ENCODE assay signal across 8 cellular contexts in genomic region chr6:73652637-73653570, GRCh38. TPM values are rescaled to one million over a fixed set of nuclear protein-coding genes. Genes with fewer than 3 reads are reported as not detected.
DNase-seq lines count a peak whose midpoint lies in the region; ATAC-seq and TF ChIP-seq lines count a peak whose summit lies in the region.

No MANE protein-coding gene starts in this region.

- H3K27me3 Mint-ChIP-seq in activated CD4-positive, alpha-beta T cell treated with anti-CD3 and anti-CD28 coated beads, Interleukin-2, amount 10 ng/mL, durations not matched to agents 7 days and 5 days: no peaks in the 10 kb centered on the region

- H3K9ac ChIP-seq in duodenal mucosa (ENCODE audit: low read depth in 1 of 2, low read length in 2 of 2): peak overlapping the region; percentile 88 to 90

- H3K36me3 ChIP-seq in BJ (ENCODE audit: control insufficient read depth, insufficient read depth, low read length): no peaks in the 10 kb centered on the region
- H3K36me3 ChIP-seq in duodenal mucosa (ENCODE audit: control insufficient read depth in 1 of 2, insufficient read depth in 2 of 2, low read length in 2 of 2): peaks cover 0 to 2% of the 10 kb centered on the region in 2 donors

- no peaks in the 10 kb centered on the region for H3K9me3 ChIP-seq in duodenal mucosa (ENCODE audit: control insufficient read depth in 1 of 2, low read length in 2 of 2)

- ATAC-seq in HG03432 (IDR thresholded peaks at IDR 0.05; ENCODE audit: unreplicated experiment): peak; percentile 47

- CTCF ChIA-PET in BJ (lab: Yijun Ruan, JAX): interaction anchor here (0.7 to 2.9 kb wide), 17 partner anchors 9 to 401 kb away, joined by 3 to 11 read pairs (median 4); partner anchors contain the start of gene MTO1
- CTCF ChIA-PET in activated CD4-positive, alpha-beta T cell treated with anti-CD3 and anti-CD28 coated beads, Interleukin-2, amount 10 ng/mL, durations not matched to agents 7 days and 5 days (lab: Charles Lee): interaction anchor here (0.5 to 3.6 kb wide), 29 partner anchors 9 to 518 kb away, joined by 3 to 15 read pairs (median 4); partner anchors contain the start of gene MTO1

- TF ChIP-seq CTCF in BJ (IDR thresholded peaks at IDR 0.05; ENCODE audit: insufficient read depth, low read depth, low read length): peak; percentile 33
- no peak for TF ChIP-seq CTCF in lower leg skin (IDR thresholded peaks at IDR 0.05)

- H3K4me3 ChIP-seq in BJ (ENCODE audit: low read depth, low read length) (peak overlapping the region; percentile 100), duodenal mucosa (ENCODE audit: low read depth in 1 of 2, low read length in 2 of 2) (peak overlapping the region; percentile 85 to 95), lower leg skin (ENCODE audit: low read depth, poor library complexity, severe bottlenecking) (peak overlapping the region; percentile 89)

- POLR2A ChIA-PET in BJ (lab: Charles Lee): interaction anchor here (1.0 kb wide), 1 partner anchor 16 kb away, joined by 11 read pairs; no protein-coding TSS in a partner anchor
- POLR2A ChIA-PET in activated CD4-positive, alpha-beta T cell treated with anti-CD3 and anti-CD28 coated beads, Interleukin-2, amount 10 ng/mL, durations not matched to agents 7 days and 5 days (lab: Charles Lee): interaction anchor here (0.6 to 1.4 kb wide), 2 partner anchors 132 to 203 kb away, joined by 4 to 8 read pairs; partner anchors contain the start of gene EEF1A1

- peak overlapping the region; percentile 98 for H3K27ac Mint-ChIP-seq in activated CD4-positive, alpha-beta T cell treated with anti-CD3 and anti-CD28 coated beads, Interleukin-2, amount 10 ng/mL, durations not matched to agents 7 days and 5 days

- H3K9me3 Mint-ChIP-seq in activated CD4-positive, alpha-beta T cell treated with anti-CD3 and anti-CD28 coated beads, Interleukin-2, amount 10 ng/mL, durations not matched to agents 7 days and 5 days: no peaks in the 10 kb centered on the region

- no peak for DNase-seq in BJ (ENCODE audit: low read depth)
- peak; percentile 48 for DNase-seq in NCI-H524 treated with DMSO at 0.1 percent for 48 hours (lab: John Stamatoyannopoulos, UW)
- peak; percentile 80 for DNase-seq in activated CD4-positive, alpha-beta T cell treated with anti-CD3 and anti-CD28 coated beads, Interleukin-2, amount 10 ng/mL, durations not matched to agents 7 days and 5 days
- DNase-seq in lower leg skin (ENCODE audit: low spot score in 2 of 2): peak; percentile 67 to 93
- DNase-seq in stimulated activated CD4-positive, alpha-beta T cell treated with anti-CD3 and anti-CD28 coated beads, TNF-alpha, amount 100 ng/mL, for 4 hours (ENCODE audit: low read depth in 3 of 3): peak; percentile 18 to 36 (median 20)

- H3K27me3 ChIP-seq in BJ (ENCODE audit: control insufficient read depth, insufficient read depth, low read length): no peaks in the 10 kb centered on the region
- H3K27me3 ChIP-seq in duodenal mucosa (ENCODE audit: control insufficient read depth in 1 of 2, insufficient read depth in 2 of 2, low read length in 2 of 2): no peaks in the 10 kb centered on the region

- H3K4me3 Mint-ChIP-seq in activated CD4-positive, alpha-beta T cell treated with anti-CD3 and anti-CD28 coated beads, Interleukin-2, amount 10 ng/mL, durations not matched to agents 7 days and 5 days: peak overlapping the region; percentile 99

- H3K36me3 Mint-ChIP-seq in activated CD4-positive, alpha-beta T cell treated with anti-CD3 and anti-CD28 coated beads, Interleukin-2, amount 10 ng/mL, durations not matched to agents 7 days and 5 days (ENCODE audit: low read depth): peaks cover 7% of the 10 kb centered on the region

- WGBS in lower leg skin, 2 donors: 1 to 2% methylated on average over 18 to 22 of the region's 32 CpGs

- H3K27ac ChIP-seq in duodenal mucosa (ENCODE audit: low read depth, low read length): peak overlapping the region; percentile 96

- peaks cover 37% of the 10 kb centered on the region for H3K4me1 Mint-ChIP-seq in activated CD4-positive, alpha-beta T cell treated with anti-CD3 and anti-CD28 coated beads, Interleukin-2, amount 10 ng/mL, durations not matched to agents 7 days and 5 days

- intact Hi-C loops in lower leg skin (cut with DNase I; ENCODE audit: low total_unique reads): no loop called here

- TF ChIP-seq POLR2A in GM19099 (IDR thresholded peaks at IDR 0.05; ENCODE audit: extremely low read depth, insufficient read length, low read depth) (peak; percentile 16), lower leg skin (IDR thresholded peaks at IDR 0.05) (no peak)

- peaks cover 7 to 14% of the 10 kb centered on the region in 2 donors for H3K4me1 ChIP-seq in duodenal mucosa (ENCODE audit: control insufficient read depth in 1 of 2, insufficient read depth in 2 of 2, low read length in 2 of 2)

RNA-seq across cellular contexts. Expression of gene SLC17A5, which starts 0.9 kb away (rescaled TPM):
- 13.2 and 21.2 TPM in 2 replicates for polyA plus RNA-seq in BJ (2011; rRNA removed)
- polyA minus RNA-seq in BJ (2011; rRNA and poly(A)+ RNA removed): 11.0 and 12.8 TPM in 2 replicates
- 1 to 10 TPM; 5.1 to 5.4 TPM for total RNA-seq in activated CD4-positive, alpha-beta T cell treated with anti-CD3 and anti-CD28 coated beads, Interleukin-2, amount 10 ng/mL, durations not matched to agents 7 days and 5 days
- total RNA-seq in lower leg skin: 10 to 100 TPM; 11.3 to 13.2 (median 12.2) TPM

RNA-seq across cellular contexts. Expression of gene CD109, which starts 43.1 kb away (rescaled TPM):
- polyA plus RNA-seq in BJ (2011; rRNA removed): 14.7 and 29.4 TPM in 2 replicates
- polyA minus RNA-seq in BJ (2011; rRNA and poly(A)+ RNA removed): 10.3 and 10.4 TPM in 2 replicates
- 10 to 100 TPM; 10.8 to 11.3 TPM for total RNA-seq in activated CD4-positive, alpha-beta T cell treated with anti-CD3 and anti-CD28 coated beads, Interleukin-2, amount 10 ng/mL, durations not matched to agents 7 days and 5 days
- total RNA-seq in lower leg skin: 10 to 100 TPM; 26.1 to 51.7 (median 33.3) TPM
